In genomic region chr1:184242507-184242943, GRCh38 we compare ENCODE assay signal across 9 cellular contexts.
DNase-seq lines count a peak whose midpoint lies in the region; ATAC-seq and TF ChIP-seq lines count a peak whose summit lies in the region.
"Had no signal": no experiment of that assay in that cellular context is flagged by ENCODE, and none has a peak within 500 bp of the region (broad histone marks: within the 10 kb centered on the region; RNA-seq: fewer than 3 reads in every experiment).

No MANE protein-coding gene starts in this region.

- peaks cover 0 to 14% of the 10 kb centered on the region in 2 donors for H3K4me1 ChIP-seq in right atrium auricular region
- peaks cover 8% of the 10 kb centered on the region for H3K4me1 ChIP-seq in adipocyte (ENCODE audit: control insufficient read depth, insufficient read depth, low read length)
- H3K4me1 ChIP-seq in hepatocyte (ENCODE audit: insufficient read depth), result peaks cover 8% of the 10 kb centered on the region

- WGBS in hepatocyte (ENCODE audit: low lambda C conversion rate, missing lambda C conversion rate), result 19% methylated on average over 2 of the region's 2 CpGs

- H3K9me3 ChIP-seq in right atrium auricular region (no peaks in the 10 kb centered on the region), adipocyte (ENCODE audit: control insufficient read depth, low read length) (no peaks in the 10 kb centered on the region), hepatocyte (ENCODE audit: low read depth) (no peaks in the 10 kb centered on the region)

- H3K9me2 ChIP-seq in hepatocyte (replicated peaks; ENCODE audit: insufficient read depth), result no peaks in the 10 kb centered on the region

- H3K79me2 ChIP-seq in hepatocyte, result no peaks in the 10 kb centered on the region

- no peak overlapping the region for H3K4me3 ChIP-seq in right atrium auricular region
- no peak overlapping the region for H3K4me3 ChIP-seq in adipocyte (ENCODE audit: low read length)
- H3K4me3 ChIP-seq in hepatocyte, result no peak overlapping the region

- H3K36me3 ChIP-seq in right atrium auricular region (no peaks in the 10 kb centered on the region), adipocyte (ENCODE audit: control insufficient read depth, insufficient read depth, low read length, severe bottlenecking) (no peaks in the 10 kb centered on the region), hepatocyte (replicated peaks; ENCODE audit: insufficient read depth, low read depth) (no peaks in the 10 kb centered on the region)

- peak in 1 of 2 donors; percentile 46 for TF ChIP-seq CTCF in right atrium auricular region (IDR thresholded peaks at IDR 0.05)
- peak; percentile 37 for TF ChIP-seq CTCF in hepatocyte (IDR thresholded peaks at IDR 0.05; ENCODE audit: poor library complexity)

- DNase-seq in Right ventricle myocardium inferior (ENCODE audit: missing footprints), result no peak
- no peak for DNase-seq in right atrium auricular region (ENCODE audit: low spot score)
- peak; percentile 15 for DNase-seq in adipocyte (ENCODE audit: low read depth)
- DNase-seq in hepatocyte (ENCODE audit: low spot score), result peak; percentile 38
- DNase-seq in islet precursor cell, result no peak
- no peak for DNase-seq in activated effector memory CD4-positive, alpha-beta T cell treated with anti-CD3 and anti-CD28 coated beads, Interleukin-2, amount 50 U/mL, for 16 hours

- H4K20me1 ChIP-seq in hepatocyte (ENCODE audit: insufficient read depth, poor library complexity, severe bottlenecking), result no peaks in the 10 kb centered on the region

- peak overlapping the region; percentile 2 for H2AFZ ChIP-seq in hepatocyte

- intact Hi-C loops in Right ventricle myocardium inferior (cut with DNase I), result loop anchor here (2.0 to 5.0 kb wide), 3 partner anchors 55 to 320 kb away; partner anchors contain the start of gene C1orf21

- no peaks in the 10 kb centered on the region for H3K27me3 ChIP-seq in right atrium auricular region
- no peaks in the 10 kb centered on the region for H3K27me3 ChIP-seq in adipocyte (replicated peaks; ENCODE audit: control insufficient read depth, insufficient read depth, low read length)
- H3K27me3 ChIP-seq in hepatocyte, result peaks cover 5% of the 10 kb centered on the region

- H3K9ac ChIP-seq in adipocyte (ENCODE audit: low read length), result no peak overlapping the region

- no peak overlapping the region for H3K4me2 ChIP-seq in hepatocyte

- H3K27ac ChIP-seq in right atrium auricular region (peak overlapping the region in 1 of 2 donors; percentile 0), hepatocyte (peak overlapping the region; percentile 20)

- ATAC-seq in Right ventricle myocardium inferior (peak; percentile 84), HG03439 (IDR thresholded peaks at IDR 0.05; ENCODE audit: unreplicated experiment) (no peak), GM21515 (IDR thresholded peaks at IDR 0.05; ENCODE audit: unreplicated experiment) (no peak)
- ATAC-seq: activated T-helper 17 cell treated with anti-CD3 and anti-CD28 coated beads, Interleukin-2, amount 50 U/mL, for 72 hours had no signal

Comparison
In these comparisons a context has a peak if more than half of its experiments do, and no peak if none do; other contexts are left out.
1. DNase-seq: peak in adipocyte (single experiment) and hepatocyte (single experiment); none in Right ventricle myocardium inferior (single experiment), right atrium auricular region (single experiment), islet precursor cell (single experiment) and activated effector memory CD4-positive, alpha-beta T cell treated with anti-CD3 and anti-CD28 coated beads, Interleukin-2, amount 50 U/mL, for 16 hours (single experiment).